ENCODE assay signal across 1 cellular context in the genomic region with DNA sequence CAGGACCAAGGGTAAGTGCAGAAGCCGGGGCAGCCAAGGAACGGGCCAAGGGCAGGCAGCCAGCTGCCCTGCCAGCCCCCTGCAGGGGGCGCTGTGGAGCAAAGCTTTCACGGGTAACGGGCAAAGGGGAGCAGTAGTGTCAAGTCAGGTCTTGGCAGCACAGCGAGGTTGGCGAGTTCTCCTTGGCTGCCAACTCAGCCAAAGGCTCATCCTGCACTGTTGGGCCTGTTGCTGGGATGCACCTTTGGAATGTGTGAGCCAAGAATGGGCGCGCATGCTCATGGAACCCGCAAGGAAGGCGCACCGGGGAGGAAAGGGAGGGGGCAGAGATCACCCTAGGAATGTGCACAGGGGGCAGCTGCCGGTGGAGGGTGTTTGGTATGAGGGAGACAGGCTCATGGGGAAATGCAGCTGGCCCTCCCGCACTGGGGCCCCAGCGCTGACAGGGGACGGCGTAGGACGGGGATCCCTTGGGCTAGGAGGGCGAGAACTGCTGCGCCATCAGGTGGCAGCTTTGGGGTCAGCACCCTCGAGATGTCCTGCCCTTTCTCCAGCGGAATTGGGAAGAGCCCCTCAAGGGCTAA.
TF ChIP-seq lines count a peak whose summit lies in the region.

No MANE protein-coding gene starts in this region.

TF ChIP-seq in HCT116, 20 proteins besides CTCF, POLR2A, EP300 and RAD21 (continued from another document):
- TF ChIP-seq, protein P1, sequence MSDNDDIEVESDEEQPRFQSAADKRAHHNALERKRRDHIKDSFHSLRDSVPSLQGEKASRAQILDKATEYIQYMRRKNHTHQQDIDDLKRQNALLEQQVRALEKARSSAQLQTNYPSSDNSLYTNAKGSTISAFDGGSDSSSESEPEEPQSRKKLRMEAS (IDR thresholded peaks at IDR 0.05), result no peak
- TF ChIP-seq SP1 (IDR thresholded peaks at IDR 0.05; ENCODE audit: low read depth) (no peak), CEBPB (IDR thresholded peaks at IDR 0.05; ENCODE audit: low read depth) (no peak), ELF1 (IDR thresholded peaks at IDR 0.05; ENCODE audit: borderline replicate concordance, low read depth) (no peak), ZNF274 (IDR thresholded peaks at IDR 0.05; ENCODE audit: low read depth, low read length) (no peak), POLR2AphosphoS5 (IDR thresholded peaks at IDR 0.05; ENCODE audit: low read depth, low read length) (no peak), SIN3A (IDR thresholded peaks at IDR 0.05; ENCODE audit: low read depth) (no peak), SRF (IDR thresholded peaks at IDR 0.05; ENCODE audit: low read depth) (no peak), ZFX (IDR thresholded peaks at IDR 0.05) (no peak)
TF ChIP-seq in HCT116: peak in this region for 0.
